23 cellular contexts compared by ENCODE assay signal in genomic region chr12:74401035-74401434, GRCh38.
DNase-seq lines count a peak whose midpoint lies in the region; ATAC-seq and TF ChIP-seq lines count a peak whose summit lies in the region.
"Had no signal": no experiment of that assay in that cellular context is flagged by ENCODE, and none has a peak within 500 bp of the region (broad histone marks: within the 10 kb centered on the region; RNA-seq: fewer than 3 reads in every experiment).

No MANE protein-coding gene starts in this region.

- no peaks in the 10 kb centered on the region for H3K27me3 ChIP-seq in iPS-18a (ENCODE audit: control insufficient read depth, insufficient read depth, low read length)
- H3K27me3 ChIP-seq in WERI-Rb-1 (ENCODE audit: insufficient read depth, low read depth, severe bottlenecking), result no peaks in the 10 kb centered on the region
- H3K27me3 ChIP-seq: Peyer's patch had no signal

- H3K9me3 ChIP-seq in iPS-18a (ENCODE audit: control insufficient read depth, low read depth, low read length) (no peaks in the 10 kb centered on the region), WERI-Rb-1 (ENCODE audit: severe bottlenecking) (no peaks in the 10 kb centered on the region)
- H3K9me3 ChIP-seq: Peyer's patch had no signal

- no peak overlapping the region for H3K4me3 Mint-ChIP-seq in progenitor cell of endocrine pancreas (ENCODE audit: low read depth)
- H3K4me3 Mint-ChIP-seq: CD14-positive monocyte, H9, IgD-negative memory B cell had no signal

- DNase-seq in DMS53 treated with DMSO at 0.1 percent for 48 hours (lab: John Stamatoyannopoulos, UW; ENCODE audit: unreplicated experiment) (peak; percentile 69), HEK293T (ENCODE audit: extremely low spot score) (no peak), RKO (ENCODE audit: low spot score) (peak; percentile 17), progenitor cell of endocrine pancreas (ENCODE audit: low spot score, unreplicated experiment) (no peak), DMS 273 treated with DMSO at 0.1 percent for 48 hours (lab: John Stamatoyannopoulos, UW) (no peak), WERI-Rb-1 (no peak)
- DNase-seq: EL, H9, Kasumi-1, MM.1S, NCI-H1105, NCI-H1694, NCI-H226, NCI-H526, Peyer's patch, SW 1271, T-helper 2 cell had no signal

- no peak overlapping the region for H3K4me3 ChIP-seq in iPS-18a (ENCODE audit: low read length)
- H3K4me3 ChIP-seq in WERI-Rb-1 (ENCODE audit: low read depth, low read length), result no peak overlapping the region
- H3K4me3 ChIP-seq: Peyer's patch had no signal

- H3K4me1 Mint-ChIP-seq in progenitor cell of endocrine pancreas (ENCODE audit: low read depth), result peaks cover 8% of the 10 kb centered on the region
- H3K4me1 Mint-ChIP-seq: CD14-positive monocyte, IgD-negative memory B cell had no signal

- no peak overlapping the region for H3K27ac Mint-ChIP-seq in progenitor cell of endocrine pancreas
- H3K27ac Mint-ChIP-seq: CD14-positive monocyte, IgD-negative memory B cell had no signal

- H3K27ac ChIP-seq in iPS-18a (ENCODE audit: low read length), result no peak overlapping the region
- H3K27ac ChIP-seq in WERI-Rb-1, result no peak overlapping the region
- H3K27ac ChIP-seq: HL-60, Peyer's patch had no signal

- CTCF ChIA-PET in HEK293T (lab: Yijun Ruan, JAX), result no interaction called here

- no peaks in the 10 kb centered on the region for H3K9me3 Mint-ChIP-seq in progenitor cell of endocrine pancreas (ENCODE audit: low read depth)
- H3K9me3 Mint-ChIP-seq: H9, IgD-negative memory B cell had no signal

- H3K27me3 Mint-ChIP-seq in progenitor cell of endocrine pancreas, result no peaks in the 10 kb centered on the region
- H3K27me3 Mint-ChIP-seq: IgD-negative memory B cell had no signal

- TF ChIP-seq CTCF in progenitor cell of endocrine pancreas (IDR thresholded peaks at IDR 0.05; ENCODE audit: unreplicated experiment), result no peak
- TF ChIP-seq CTCF in WERI-Rb-1 (IDR thresholded peaks at IDR 0.05; ENCODE audit: low read depth, low read length), result no peak

- peak overlapping the region; percentile 7 for H3K9ac ChIP-seq in iPS-18a (ENCODE audit: low read length)

- no peaks in the 10 kb centered on the region for H3K36me3 Mint-ChIP-seq in progenitor cell of endocrine pancreas (ENCODE audit: insufficient read depth)
- H3K36me3 Mint-ChIP-seq: CD14-positive monocyte, IgD-negative memory B cell had no signal

- POLR2A ChIA-PET in HEK293T (lab: Yijun Ruan, JAX), result no interaction called here

- no peaks in the 10 kb centered on the region for H3K36me3 ChIP-seq in iPS-18a (ENCODE audit: control insufficient read depth, low read depth, low read length)
- no peaks in the 10 kb centered on the region for H3K36me3 ChIP-seq in WERI-Rb-1
- H3K36me3 ChIP-seq: Peyer's patch had no signal

- H3K4me1 ChIP-seq in iPS-18a (ENCODE audit: control insufficient read depth, low read depth, low read length), result no peaks in the 10 kb centered on the region
- H3K4me1 ChIP-seq: Peyer's patch had no signal

- ATAC-seq in activated CD4-positive, CD25-positive, alpha-beta regulatory T cell treated with anti-CD3 and anti-CD28 coated beads, Interleukin-2, amount 50 U/mL, for 24 hours, result no peak
- ATAC-seq: Right ventricle myocardium inferior had no signal

TF ChIP-seq in HEK293T, 16 proteins besides CTCF, POLR2A, EP300 and RAD21:
- TF ChIP-seq ZNF384 (IDR thresholded peaks at IDR 0.05) (0 out of 2 replicates have a peak, but pooled peaks have one; percentile 23), SUZ12 (IDR thresholded peaks at IDR 0.05) (no peak)

Comparison
In these comparisons a context has a peak if more than half of its experiments do, and no peak if none do; other contexts are left out.
1. DNase-seq: peak in DMS53 treated with DMSO at 0.1 percent for 48 hours (single experiment) and RKO (single experiment); none in HEK293T (single experiment), progenitor cell of endocrine pancreas (single experiment), DMS 273 treated with DMSO at 0.1 percent for 48 hours (single experiment) and WERI-Rb-1 (single experiment).